In genomic region chr4:122766950-122767349, GRCh38 we compare ENCODE assay signal across 24 cellular contexts. TPM values are rescaled to one million over a fixed set of nuclear protein-coding genes. Genes with fewer than 3 reads are reported as not detected.
"Had no signal": no experiment of that assay in that cellular context is flagged by ENCODE, and none has a peak within 500 bp of the region (broad histone marks: within the 10 kb centered on the region; RNA-seq: fewer than 3 reads in every experiment).

No MANE protein-coding gene starts in this region.

- H3K4me3 Mint-ChIP-seq: activated naive CD4-positive, alpha-beta T cell treated with anti-CD3 and anti-CD28 coated beads, Interleukin-2, amount 10 ng/mL, durations not matched to agents 7 days and 5 days; activated naive CD8-positive, alpha-beta T cell treated with anti-CD3 and anti-CD28 coated beads, Interleukin-2, amount 50 U/mL, for 24 hours; central memory CD8-positive, alpha-beta T cell; memory B cell; natural killer cell had no signal

- H3K27me3 Mint-ChIP-seq: activated naive CD8-positive, alpha-beta T cell treated with anti-CD3 and anti-CD28 coated beads, Interleukin-2, amount 50 U/mL, for 24 hours; central memory CD8-positive, alpha-beta T cell; memory B cell had no signal

- ATAC-seq: activated naive CD8-positive, alpha-beta T cell treated with anti-CD3 and anti-CD28 coated beads, Interleukin-2, amount 50 U/mL, for 24 hours; natural killer cell had no signal

- H3K9me3 Mint-ChIP-seq: activated naive CD4-positive, alpha-beta T cell treated with anti-CD3 and anti-CD28 coated beads, Interleukin-2, amount 10 ng/mL, durations not matched to agents 7 days and 5 days; activated naive CD8-positive, alpha-beta T cell treated with anti-CD3 and anti-CD28 coated beads, Interleukin-2, amount 50 U/mL, for 24 hours; central memory CD8-positive, alpha-beta T cell; memory B cell; natural killer cell had no signal

- DNase-seq: activated CD4-positive, alpha-beta T cell treated with anti-CD3 and anti-CD28 coated beads for 1 hour; activated CD8-positive, alpha-beta memory T cell treated with anti-CD3 and anti-CD28 coated beads for 24 hours; activated CD8-positive, alpha-beta memory T cell treated with anti-CD3 and anti-CD28 coated beads, Interleukin-2, amount 50 U/mL, for 48 hours; activated effector memory CD4-positive, alpha-beta T cell treated with Interleukin-2 at 50 U/mL for 16 hours; activated naive CD4-positive, alpha-beta T cell treated with anti-CD3 and anti-CD28 coated beads, Interleukin-2, amount 10 ng/mL, durations not matched to agents 7 days and 5 days; activated naive CD8-positive, alpha-beta T cell treated with anti-CD3 and anti-CD28 coated beads, Interleukin-2, amount 50 U/mL, for 24 hours; activated T-cell treated with anti-CD3 and anti-CD28 coated beads, Interleukin-2, amount 50 U/mL, for 48 hours; aorta; brain microvascular endothelial cell; colonic mucosa; foreskin melanocyte; glutamatergic neuron; hypothalamus; islet precursor cell; left ventricle myocardium inferior; natural killer cell; sigmoid colon; spleen; stimulated activated naive CD4-positive, alpha-beta T cell treated with Interleukin-2 at 50 U/mL for 16 hours; T-helper 1 cell; T-helper 9 cell; tibial artery had no signal

- H3K36me3 Mint-ChIP-seq: activated naive CD4-positive, alpha-beta T cell treated with anti-CD3 and anti-CD28 coated beads, Interleukin-2, amount 10 ng/mL, durations not matched to agents 7 days and 5 days; memory B cell; natural killer cell had no signal

- H3K27ac Mint-ChIP-seq: activated naive CD4-positive, alpha-beta T cell treated with anti-CD3 and anti-CD28 coated beads, Interleukin-2, amount 10 ng/mL, durations not matched to agents 7 days and 5 days; activated naive CD8-positive, alpha-beta T cell treated with anti-CD3 and anti-CD28 coated beads, Interleukin-2, amount 50 U/mL, for 24 hours; memory B cell; natural killer cell had no signal

RNA-seq across cellular contexts. Expression of gene FGF2, which starts 59.7 kb away (rescaled TPM):
- total RNA-seq: natural killer cell had no signal
